In the genomic region with DNA sequence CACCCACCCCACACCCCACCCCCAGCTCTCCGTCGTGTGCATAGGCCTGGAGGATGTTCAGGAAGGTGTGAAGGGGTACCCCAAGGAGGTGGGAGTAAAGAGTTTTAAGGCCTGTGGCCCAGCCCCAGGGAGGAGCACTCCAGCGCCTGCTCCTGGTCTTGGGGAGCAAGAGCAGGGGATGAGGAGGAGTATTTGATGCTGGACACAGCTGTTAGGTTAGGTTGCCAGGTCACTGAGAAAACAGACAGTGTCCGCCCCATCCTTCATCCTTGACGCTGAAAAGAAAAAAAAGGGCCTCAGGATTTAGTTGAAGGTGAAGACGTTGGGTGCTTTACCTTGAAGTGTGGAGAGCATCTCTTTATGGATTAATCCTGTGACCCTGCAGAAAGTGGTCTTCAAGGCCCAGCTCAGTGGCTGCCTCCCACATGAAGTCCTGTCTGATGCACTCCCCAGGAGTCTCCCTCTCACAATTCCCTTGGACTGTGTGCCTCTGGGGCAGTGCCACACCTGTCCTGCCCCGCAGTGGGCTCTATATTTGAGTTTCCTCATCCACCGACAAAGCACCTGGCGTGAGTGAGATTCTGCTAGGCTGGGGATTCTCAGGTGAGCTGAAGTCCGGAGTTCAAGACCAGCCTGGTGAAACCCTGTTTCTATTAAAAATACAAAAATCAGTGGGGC, we compare ENCODE assay signal across 10 cellular contexts.
DNase-seq lines count a peak whose midpoint lies in the region; ATAC-seq, FAIRE-seq and TF ChIP-seq lines count a peak whose summit lies in the region.
"Had no signal": no experiment of that assay in that cellular context is flagged by ENCODE, and none has a peak within 500 bp of the region (broad histone marks: within the 10 kb centered on the region; RNA-seq: fewer than 3 reads in every experiment).

No MANE protein-coding gene starts in this region.

- POLR2A ChIA-PET in A549 (lab: Yijun Ruan, JAX), result interaction anchor here (1.1 kb wide), 1 partner anchor 103 kb away, joined by 3 read pairs; no protein-coding TSS in a partner anchor

- H3K36me3 Mint-ChIP-seq in activated T-helper 17 cell treated with anti-CD3 and anti-CD28 coated beads, Interleukin-2, amount 50 U/mL, for 72 hours (ENCODE audit: low read depth), result no peaks in the 10 kb centered on the region
- H3K36me3 Mint-ChIP-seq in endothelial cell (ENCODE audit: low read depth, unreplicated experiment) (no peaks in the 10 kb centered on the region), nephron progenitor cell (ENCODE audit: low read depth) (no peaks in the 10 kb centered on the region)

- H3K4me1 Mint-ChIP-seq in activated T-helper 17 cell treated with anti-CD3 and anti-CD28 coated beads, Interleukin-2, amount 50 U/mL, for 72 hours, result peaks cover 13% of the 10 kb centered on the region
- H3K4me1 Mint-ChIP-seq in endothelial cell (ENCODE audit: unreplicated experiment), result peaks cover 21% of the 10 kb centered on the region
- H3K4me1 Mint-ChIP-seq in nephron progenitor cell, result peaks cover 37% of the 10 kb centered on the region

- H3K4me2 ChIP-seq in A549, result 0 out of 3 replicates have a peak overlapping the region, but pooled peaks have one; percentile 20

- H3K4me3 Mint-ChIP-seq in activated T-helper 17 cell treated with anti-CD3 and anti-CD28 coated beads, Interleukin-2, amount 50 U/mL, for 72 hours, result no peak overlapping the region
- H3K4me3 Mint-ChIP-seq in endothelial cell (ENCODE audit: unreplicated experiment), result no peak overlapping the region
- no peak overlapping the region for H3K4me3 Mint-ChIP-seq in nephron progenitor cell

- no peaks in the 10 kb centered on the region for H3K27me3 Mint-ChIP-seq in activated T-helper 17 cell treated with anti-CD3 and anti-CD28 coated beads, Interleukin-2, amount 50 U/mL, for 72 hours
- H3K27me3 Mint-ChIP-seq in endothelial cell (ENCODE audit: unreplicated experiment), result no peaks in the 10 kb centered on the region
- H3K27me3 Mint-ChIP-seq in nephron progenitor cell (ENCODE audit: low read depth, poor library complexity), result peaks cover 9% of the 10 kb centered on the region

- TF ChIP-seq RAD21 in A549 (conservative IDR thresholded peaks at IDR 0.05 in 1 of 2, IDR thresholded peaks at IDR 0.05 in 1 of 2), result no peak

- H3K9me3 Mint-ChIP-seq in activated T-helper 17 cell treated with anti-CD3 and anti-CD28 coated beads, Interleukin-2, amount 50 U/mL, for 72 hours, result no peaks in the 10 kb centered on the region
- H3K9me3 Mint-ChIP-seq in endothelial cell (ENCODE audit: unreplicated experiment) (no peaks in the 10 kb centered on the region), nephron progenitor cell (peaks cover 5% of the 10 kb centered on the region)

- H3K36me3 ChIP-seq in ovary (no peaks in the 10 kb centered on the region), thyroid gland (no peaks in the 10 kb centered on the region)

- H3K27ac ChIP-seq in A549 (no peak overlapping the region), ovary (no peak overlapping the region), thyroid gland (no peak overlapping the region)
- H3K27ac ChIP-seq: epithelial cell of prostate had no signal

- WGBS in A549 (ENCODE audit: missing lambda C conversion rate), result 90% methylated on average over 10 of the region's 10 CpGs
- 91 to 94% (median 91%) methylated on average over 10 of the region's 10 CpGs for WGBS in ovary, 3 donors
- 82 to 85% methylated on average over 10 of the region's 10 CpGs for WGBS in thyroid gland, 2 donors

- H3K27ac Mint-ChIP-seq in activated T-helper 17 cell treated with anti-CD3 and anti-CD28 coated beads, Interleukin-2, amount 50 U/mL, for 72 hours, result peak overlapping the region; percentile 30
- no peak overlapping the region for H3K27ac Mint-ChIP-seq in endothelial cell (ENCODE audit: unreplicated experiment)
- no peak overlapping the region for H3K27ac Mint-ChIP-seq in nephron progenitor cell

- ATAC-seq in A549 (0 out of 6 replicates have a peak, but pooled peaks of 1 of the 2 experiments have one; percentile 13), GM18909 (IDR thresholded peaks at IDR 0.05; ENCODE audit: poor library complexity, unreplicated experiment) (peak; percentile 3), HG03520 (IDR thresholded peaks at IDR 0.05; ENCODE audit: unreplicated experiment) (peak; percentile 4)
- ATAC-seq in activated T-helper 17 cell treated with anti-CD3 and anti-CD28 coated beads, Interleukin-2, amount 50 U/mL, for 72 hours (replicated peaks), result no peak

- H3K4me3 ChIP-seq in A549, result no peak overlapping the region
- H3K4me3 ChIP-seq in ovary, result no peak overlapping the region
- no peak overlapping the region for H3K4me3 ChIP-seq in thyroid gland (replicated peaks in 1 of 3)

- TF ChIP-seq CTCF in A549 (IDR thresholded peaks at IDR 0.05) (no peak), endothelial cell (IDR thresholded peaks at IDR 0.05; ENCODE audit: unreplicated experiment) (no peak), nephron progenitor cell (IDR thresholded peaks at IDR 0.05) (no peak), ovary (IDR thresholded peaks at IDR 0.05) (no peak), thyroid gland (IDR thresholded peaks at IDR 0.05) (no peak)

- intact Hi-C loops in ovary (cut with DNase I), result no loop called here
- intact Hi-C loops in thyroid gland (cut with DNase I), result no loop called here

- H3K4me1 ChIP-seq in A549 (peaks cover 26% of the 10 kb centered on the region), ovary (ENCODE audit: insufficient read depth) (no peaks in the 10 kb centered on the region), thyroid gland (no peaks in the 10 kb centered on the region)

- TF ChIP-seq EP300 in A549 (IDR thresholded peaks at IDR 0.05), result no peak
- no peak for TF ChIP-seq EP300 in ovary (IDR thresholded peaks at IDR 0.05)

- CTCF ChIA-PET in A549 (lab: Yijun Ruan, JAX), result interaction anchor here (0.6 to 1.7 kb wide), 3 partner anchors 13 to 476 kb away, joined by 3 to 4 read pairs (median 3); no protein-coding TSS in a partner anchor

- FAIRE-seq in A549 (lab: Jason Lieb, UNC), result no peak

- no peaks in the 10 kb centered on the region for H3K27me3 ChIP-seq in ovary
- H3K27me3 ChIP-seq in thyroid gland, result no peaks in the 10 kb centered on the region

- no peak for TF ChIP-seq POLR2A in A549 (IDR thresholded peaks at IDR 0.05; ENCODE audit: low read length)
- no peak for TF ChIP-seq POLR2A in ovary (IDR thresholded peaks at IDR 0.05)
- no peak for TF ChIP-seq POLR2A in thyroid gland (IDR thresholded peaks at IDR 0.05)

- no peaks in the 10 kb centered on the region for H3K9me3 ChIP-seq in A549
- no peaks in the 10 kb centered on the region for H3K9me3 ChIP-seq in ovary
- H3K9me3 ChIP-seq in thyroid gland, result no peaks in the 10 kb centered on the region

- DNase-seq in A549 (ENCODE audit: low read depth in 1 of 2, low spot score in 1 of 2) (no peak), endothelial cell (ENCODE audit: low spot score) (no peak), nephron progenitor cell (no peak), ovary (no peak), thyroid gland (no peak)
- DNase-seq: NCI-H187 treated with DMSO at 0.1 percent for 48 hours had no signal

TF ChIP-seq in A549, 52 proteins besides CTCF, POLR2A, EP300 and RAD21:
- no peak for TF ChIP-seq FOXS1 (CRISPR knock-in tag; IDR thresholded peaks at IDR 0.05)
- TF ChIP-seq, protein P1, sequence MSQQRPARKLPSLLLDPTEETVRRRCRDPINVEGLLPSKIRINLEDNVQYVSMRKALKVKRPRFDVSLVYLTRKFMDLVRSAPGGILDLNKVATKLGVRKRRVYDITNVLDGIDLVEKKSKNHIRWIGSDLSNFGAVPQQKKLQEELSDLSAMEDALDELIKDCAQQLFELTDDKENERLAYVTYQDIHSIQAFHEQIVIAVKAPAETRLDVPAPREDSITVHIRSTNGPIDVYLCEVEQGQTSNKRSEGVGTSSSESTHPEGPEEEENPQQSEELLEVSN (IDR thresholded peaks at IDR 0.05; ENCODE audit: borderline replicate concordance, low read depth), result no peak
- no peak for TF ChIP-seq NR3C1 (IDR thresholded peaks at IDR 0.05)
- TF ChIP-seq RARB (CRISPR knock-in tag; IDR thresholded peaks at IDR 0.05), result no peak
- TF ChIP-seq ZNF302 (CRISPR knock-in tag; IDR thresholded peaks at IDR 0.05), result no peak
- no peak for TF ChIP-seq BHLHE40 (IDR thresholded peaks at IDR 0.05; ENCODE audit: low read depth, low read length)
